In the genomic region with DNA sequence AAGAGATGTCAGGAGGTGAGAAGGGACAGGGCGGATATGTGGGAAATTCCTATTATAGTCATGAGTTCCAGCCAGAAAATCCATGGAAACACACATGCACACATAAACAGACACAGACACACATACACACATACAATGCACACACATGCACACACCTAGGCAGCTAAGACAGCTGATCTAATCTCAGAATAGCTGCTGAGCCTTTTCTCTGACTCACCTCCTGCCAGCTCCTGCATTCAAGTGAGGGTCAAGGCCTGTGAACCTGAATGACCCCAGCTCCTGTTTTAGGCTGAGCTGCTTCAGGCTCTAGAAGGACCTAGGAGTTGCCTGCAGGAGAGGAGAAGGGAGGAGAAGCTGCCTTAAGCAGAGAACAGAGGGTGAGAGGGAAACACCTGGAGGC, we compare ENCODE assay signal across 19 cellular contexts. TPM values are rescaled to one million over a fixed set of nuclear protein-coding genes. Genes with fewer than 3 reads are reported as not detected.
DNase-seq lines count a peak whose midpoint lies in the region; TF ChIP-seq lines count a peak whose summit lies in the region.
"Had no signal": no experiment of that assay in that cellular context is flagged by ENCODE, and none has a peak within 500 bp of the region (broad histone marks: within the 10 kb centered on the region; RNA-seq: fewer than 3 reads in every experiment).

No MANE protein-coding gene starts in this region.

- peaks cover 0 to 14% (median 0%) of the 10 kb centered on the region in 3 donors for H3K27me3 ChIP-seq in sigmoid colon
- peaks cover 2% of the 10 kb centered on the region for H3K27me3 ChIP-seq in mammary epithelial cell (ENCODE audit: insufficient read depth, low read length)

- no TSS peak for BruUV-seq in mammary epithelial cell (replicated peaks; lab: Mats Ljungman, UMichigan)

- no peak for TF ChIP-seq EP300 in sigmoid colon (IDR thresholded peaks at IDR 0.05)

- no peaks in the 10 kb centered on the region for H4K20me1 ChIP-seq in mammary epithelial cell (ENCODE audit: insufficient read depth, low read length)

- H3K4me2 ChIP-seq in mammary epithelial cell (ENCODE audit: insufficient read depth, low read depth, low read length): no peak overlapping the region
- H3K4me2 ChIP-seq: A549 had no signal

- no peak for TF ChIP-seq CTCF in sigmoid colon (IDR thresholded peaks at IDR 0.05)
- no peak for TF ChIP-seq CTCF in mammary epithelial cell (conservative IDR thresholded peaks at IDR 0.05 in 1 of 2, IDR thresholded peaks at IDR 0.05 in 1 of 2; ENCODE audit: extremely low read depth in 1 of 2, insufficient read depth in 1 of 2, low read depth in 1 of 2, low read length in 2 of 2)

- DNase-seq in DMS53 (lab: John Stamatoyannopoulos, UW) (peak; percentile 24), DMS53 treated with DMSO at 0.1 percent for 48 hours (lab: John Stamatoyannopoulos, UW; ENCODE audit: unreplicated experiment) (no peak), RPMI8226 (peak; percentile 9), islet precursor cell (peak; percentile 69), sigmoid colon (peak; percentile 26), mammary epithelial cell (no peak), NCI-H510A (lab: John Stamatoyannopoulos, UW) (no peak)
- DNase-seq: AML-193, Caco-2, DMS79 treated with DMSO at 0.1 percent for 48 hours, GF-D8, H9 had no signal

- no peak for TF ChIP-seq POLR2A in sigmoid colon (IDR thresholded peaks at IDR 0.05)

- H2AFZ ChIP-seq in mammary epithelial cell (ENCODE audit: low read depth, low read length): no peak overlapping the region

- dilution Hi-C loops in mammary epithelial cell (cut with HindIII; ENCODE audit: low sequenced_read_pairs): no loop called here

- no peaks in the 10 kb centered on the region for H3K4me1 ChIP-seq in sigmoid colon
- no peaks in the 10 kb centered on the region for H3K4me1 ChIP-seq in mammary epithelial cell (ENCODE audit: insufficient read depth, low read length)
- H3K4me1 ChIP-seq: A549, Caco-2 had no signal

- H3K79me2 ChIP-seq in mammary epithelial cell (ENCODE audit: insufficient read depth, low read length): no peaks in the 10 kb centered on the region

- H3K36me3 ChIP-seq in sigmoid colon (no peaks in the 10 kb centered on the region), mammary epithelial cell (ENCODE audit: insufficient read depth, low read length) (no peaks in the 10 kb centered on the region)

- no peaks in the 10 kb centered on the region for H3K9me3 ChIP-seq in sigmoid colon
- no peaks in the 10 kb centered on the region for H3K9me3 ChIP-seq in mammary epithelial cell (replicated peaks; ENCODE audit: insufficient read depth, low read length)
- H3K9me3 ChIP-seq: A549, Caco-2 had no signal

- no peak overlapping the region for H3K27ac ChIP-seq in sigmoid colon
- H3K27ac ChIP-seq in mammary epithelial cell (ENCODE audit: insufficient read depth, low read depth, low read length): no peak overlapping the region
- H3K27ac ChIP-seq: 22Rv1, A549, C4-2B had no signal

- in situ Hi-C loops in mammary epithelial cell (cut with MboI; ENCODE audit: low sequenced_read_pairs in 2 of 2): no loop called here

- H3K9ac ChIP-seq in mammary epithelial cell (ENCODE audit: insufficient read depth, low read length): no peak overlapping the region

- H3K4me3 ChIP-seq in sigmoid colon: no peak overlapping the region
- H3K4me3 ChIP-seq in mammary epithelial cell (replicated peaks in 1 of 3; ENCODE audit: insufficient read depth in 1 of 3, low read depth in 2 of 3, low read length in 3 of 3): no peak overlapping the region
- H3K4me3 ChIP-seq: A549 had no signal

- intact Hi-C loops in sigmoid colon (cut with DNase I) (no loop called here), mammary epithelial cell (cut with micrococcal nuclease) (no loop called here)

- CTCF ChIA-PET in mammary epithelial cell (lab: Charles Lee; ENCODE audit: low non-redundant PET): interaction anchor here (0.6 kb wide), 1 partner anchor 24 kb away, joined by 7 read pairs; no protein-coding TSS in a partner anchor

- WGBS in sigmoid colon, 2 donors: 90 to 92% methylated on average over 1 of the region's 1 CpG
- 90% methylated on average over 1 of the region's 1 CpG for WGBS in mammary epithelial cell (ENCODE audit: low coverage, missing lambda C conversion rate)

RNA-seq across cellular contexts. Expression of a gene that starts 21.6 kb away (rescaled TPM):
- not detected for total RNA-seq in sigmoid colon
- polyA plus RNA-seq in sigmoid colon: not detected
- 1 to 10 TPM; 1.0 to 2.6 TPM for total RNA-seq in mammary epithelial cell
- 3.3 TPM for polyA plus RNA-seq in mammary epithelial cell
- not detected for polyA minus RNA-seq in mammary epithelial cell
- total RNA-seq: Caco-2; CD4-positive, alpha-beta T cell; H1; H9 had no signal
- polyA plus RNA-seq: BJ, H1, IgD-negative memory B cell had no signal

RNA-seq across cellular contexts. Expression of a gene that starts 22.0 kb away (rescaled TPM):
- total RNA-seq in sigmoid colon (under 1 TPM in 1 of 4 donors, not detected in 3; 0.95 TPM), mammary epithelial cell (10 to 100 TPM; 14.5 to 28.5 TPM)
- polyA plus RNA-seq in sigmoid colon (1 to 10 TPM in 1 of 3 donors, not detected in 2; 1.5 TPM), mammary epithelial cell (19.6 TPM)
- polyA minus RNA-seq in mammary epithelial cell: 22.9 TPM

Comparison
In these comparisons a context has a peak if more than half of its experiments do, and no peak if none do; other contexts are left out.
1. DNase-seq: peak in DMS53 (single experiment), RPMI8226 (single experiment), islet precursor cell (single experiment) and sigmoid colon (single experiment); none in DMS53 treated with DMSO at 0.1 percent for 48 hours (single experiment), mammary epithelial cell (single experiment) and NCI-H510A (single experiment).
2. RNA of a gene that starts 22.0 kb away (total RNA-seq): 14.5 to 28.5 TPM in mammary epithelial cell; 0.95 TPM in sigmoid colon; every median in the first group is over 4 times any median in the second.